In genomic region chr17:82590216-82590615, GRCh38 we compare ENCODE assay signal across 16 cellular contexts. TPM values are rescaled to one million over a fixed set of nuclear protein-coding genes. Genes with fewer than 3 reads are reported as not detected.
DNase-seq lines count a peak whose midpoint lies in the region; ATAC-seq and TF ChIP-seq lines count a peak whose summit lies in the region.
"Had no signal": no experiment of that assay in that cellular context is flagged by ENCODE, and none has a peak within 500 bp of the region (broad histone marks: within the 10 kb centered on the region; RNA-seq: fewer than 3 reads in every experiment).

No MANE protein-coding gene starts in this region.

- H3K4me3 ChIP-seq in HL-60 (replicated peaks; ENCODE audit: insufficient read depth, low read length) (no peak overlapping the region), psoas muscle (no peak overlapping the region)
- H3K4me3 ChIP-seq: K562 had no signal

- no peak for ATAC-seq in CD4-positive, alpha-beta T cell (ENCODE audit: poor library complexity)
- no peak for ATAC-seq in central memory CD8-positive, alpha-beta T cell (replicated peaks; ENCODE audit: extremely low read depth, poor library complexity, severe bottlenecking)
- ATAC-seq in psoas muscle = no peak
- ATAC-seq in esophagus mucosa = no peak
- ATAC-seq: effector memory CD8-positive, alpha-beta T cell; K562 had no signal

- no peak overlapping the region for H3K27ac ChIP-seq in CD4-positive, alpha-beta T cell (ENCODE audit: low read depth, low read length)
- peak overlapping the region; percentile 89 for H3K27ac ChIP-seq in HL-60 (replicated peaks)
- H3K27ac ChIP-seq in psoas muscle = peak overlapping the region; percentile 84

- H3K36me3 Mint-ChIP-seq in CD4-positive, alpha-beta T cell (ENCODE audit: low read depth) = peaks cover 20% of the 10 kb centered on the region
- H3K36me3 Mint-ChIP-seq in central memory CD8-positive, alpha-beta T cell (ENCODE audit: insufficient read depth) = peaks cover 25% of the 10 kb centered on the region

- H3K36me3 ChIP-seq in psoas muscle (ENCODE audit: insufficient read depth in 1 of 2, low read depth in 1 of 2) = peaks cover 0 to 25% of the 10 kb centered on the region in 2 donors

- no peaks in the 10 kb centered on the region for H3K9me3 Mint-ChIP-seq in CD4-positive, alpha-beta T cell
- no peaks in the 10 kb centered on the region for H3K9me3 Mint-ChIP-seq in central memory CD8-positive, alpha-beta T cell
- H3K9me3 Mint-ChIP-seq: activated naive CD4-positive, alpha-beta T cell treated with anti-CD3 and anti-CD28 coated beads, Interleukin-2, amount 50 U/mL, for 24 hours; effector memory CD8-positive, alpha-beta T cell; nephron had no signal

- no peaks in the 10 kb centered on the region for H3K9me3 ChIP-seq in CD4-positive, alpha-beta T cell (ENCODE audit: control insufficient read depth, low read length)
- no peaks in the 10 kb centered on the region for H3K9me3 ChIP-seq in psoas muscle
- H3K9me3 ChIP-seq: BE2C had no signal

- POLR2A ChIA-PET in CD4-positive, alpha-beta T cell (lab: Charles Lee) = no interaction called here

- DNase-seq in CD4-positive, alpha-beta T cell = no peak
- DNase-seq in HL-60 (ENCODE audit: low read depth in 1 of 2, low spot score in 1 of 2) (no peak), psoas muscle (no peak), medulla oblongata (ENCODE audit: extremely low spot score) (no peak), NCI-H1436 treated with DMSO at 0.1 percent for 48 hours (lab: John Stamatoyannopoulos, UW) (no peak)
- DNase-seq in central memory CD8-positive, alpha-beta T cell (ENCODE audit: low spot score in 2 of 2) = no peak
- DNase-seq: activated CD8-positive, alpha-beta memory T cell treated with anti-CD3 and anti-CD28 coated beads for 24 hours; BE2C; effector memory CD8-positive, alpha-beta T cell; NCI-H1105 treated with DMSO at 0.1 percent for 48 hours; SHP77 treated with DMSO at 0.1 percent for 48 hours; stimulated activated CD4-positive, alpha-beta T cell treated with anti-CD3 and anti-CD28 coated beads, Interleukin-15, amount 100 ng/mL, for 24 hours had no signal

- intact Hi-C loops in CD4-positive, alpha-beta T cell (cut with DNase I, micrococcal nuclease) = loop anchor here in 1 of 2 experiments (5.0 kb wide), 1 partner anchor 57 kb away; the partner anchor contains the start of gene WDR45B
- intact Hi-C loops in psoas muscle (cut with DNase I) = no loop called here

- no peak for TF ChIP-seq CTCF in CD4-positive, alpha-beta T cell (IDR thresholded peaks at IDR 0.05)
- no peak for TF ChIP-seq CTCF in HL-60 (IDR thresholded peaks at IDR 0.05; ENCODE audit: insufficient read depth, low read length)
- TF ChIP-seq CTCF in psoas muscle (IDR thresholded peaks at IDR 0.05) = no peak

- peak overlapping the region; percentile 70 for H3K27ac Mint-ChIP-seq in CD4-positive, alpha-beta T cell
- peak overlapping the region; percentile 49 for H3K27ac Mint-ChIP-seq in central memory CD8-positive, alpha-beta T cell (ENCODE audit: low read depth)
- H3K27ac Mint-ChIP-seq: activated naive CD4-positive, alpha-beta T cell treated with anti-CD3 and anti-CD28 coated beads, Interleukin-2, amount 50 U/mL, for 24 hours had no signal

- H3K4me1 Mint-ChIP-seq in CD4-positive, alpha-beta T cell (ENCODE audit: low read depth) = peaks cover 40% of the 10 kb centered on the region
- H3K4me1 Mint-ChIP-seq in central memory CD8-positive, alpha-beta T cell = peaks cover 28% of the 10 kb centered on the region

- no peak overlapping the region for H3K4me3 Mint-ChIP-seq in CD4-positive, alpha-beta T cell
- no peak overlapping the region for H3K4me3 Mint-ChIP-seq in central memory CD8-positive, alpha-beta T cell
- H3K4me3 Mint-ChIP-seq: activated naive CD4-positive, alpha-beta T cell treated with anti-CD3 and anti-CD28 coated beads, Interleukin-2, amount 50 U/mL, for 24 hours; effector memory CD8-positive, alpha-beta T cell; nephron had no signal

- CTCF ChIA-PET in CD4-positive, alpha-beta T cell (lab: Charles Lee) = no interaction called here

- no peaks in the 10 kb centered on the region for H3K27me3 Mint-ChIP-seq in CD4-positive, alpha-beta T cell
- H3K27me3 Mint-ChIP-seq in central memory CD8-positive, alpha-beta T cell = no peaks in the 10 kb centered on the region
- H3K27me3 Mint-ChIP-seq: activated naive CD4-positive, alpha-beta T cell treated with anti-CD3 and anti-CD28 coated beads, Interleukin-2, amount 50 U/mL, for 24 hours; effector memory CD8-positive, alpha-beta T cell had no signal

- 76 to 87% (median 82%) methylated on average over 6 of the region's 6 CpGs for WGBS in psoas muscle, 3 donors

- H3K4me1 ChIP-seq in psoas muscle = peaks cover 30% of the 10 kb centered on the region

- no peaks in the 10 kb centered on the region for H3K27me3 ChIP-seq in CD4-positive, alpha-beta T cell (ENCODE audit: control insufficient read depth, insufficient read depth, low read length)
- H3K27me3 ChIP-seq in HL-60 (ENCODE audit: insufficient read depth, poor library complexity, severe bottlenecking) (no peaks in the 10 kb centered on the region), psoas muscle (ENCODE audit: insufficient read depth in 3 of 3, low read length in 2 of 3) (no peaks in the 10 kb centered on the region)
- H3K27me3 ChIP-seq: BE2C had no signal

RNA-seq across cellular contexts. Expression of gene WDR45B, which starts 58.0 kb away (rescaled TPM):
- 10 to 100 TPM; 49.8 to 54.3 TPM for total RNA-seq in CD4-positive, alpha-beta T cell
- total RNA-seq in psoas muscle = 10 to 100 TPM; 25.1 to 35.7 (median 30.9) TPM
- 10 to 100 TPM; 21.4 to 62.7 (median 43.5) TPM for polyA plus RNA-seq in psoas muscle
- 63.8 TPM for total RNA-seq in esophagus mucosa
